6 cellular contexts compared by ENCODE assay signal in the genomic region with DNA sequence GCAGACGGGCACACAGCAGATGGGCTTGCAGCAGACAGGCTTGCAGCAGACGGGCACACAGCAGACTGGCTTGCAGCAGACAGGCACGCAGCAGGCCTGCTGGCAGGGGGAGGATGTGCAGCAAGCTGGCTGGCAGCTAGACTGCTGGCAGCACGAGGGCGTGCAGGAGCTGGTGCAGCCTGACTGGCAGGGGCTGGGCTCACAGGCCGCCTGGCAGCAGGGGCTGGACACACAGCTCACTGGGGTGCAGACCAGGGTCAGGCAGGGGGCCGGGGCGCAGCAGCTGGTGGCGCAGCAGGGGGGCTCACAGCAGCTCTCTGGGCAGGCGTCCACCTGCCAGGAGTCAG. TPM values are rescaled to one million over a fixed set of nuclear protein-coding genes. Genes with fewer than 3 reads are reported as not detected.
"Had no signal": no experiment of that assay in that cellular context is flagged by ENCODE, and none has a peak within 500 bp of the region (broad histone marks: within the 10 kb centered on the region; RNA-seq: fewer than 3 reads in every experiment).

No MANE protein-coding gene starts in this region.

RNA-seq across cellular contexts. Expression of a gene that starts 0.3 kb away (rescaled TPM):
- total RNA-seq: GM23338, H4, H7, HT-29, IMR-90, K562 had no signal
- polyA plus RNA-seq: GM23338, IMR-90, K562 had no signal

RNA-seq across cellular contexts. Expression of a gene that starts 7.0 kb away (rescaled TPM):
- total RNA-seq: GM23338, H4, H7, HT-29, IMR-90, K562 had no signal
- polyA plus RNA-seq: IMR-90, K562 had no signal

RNA-seq across cellular contexts. Expression of a gene that starts 15.2 kb away (rescaled TPM):
- total RNA-seq: GM23338, H4, H7, HT-29, IMR-90, K562 had no signal
- polyA plus RNA-seq: GM23338, IMR-90, K562 had no signal

RNA-seq across cellular contexts. Expression of a gene that starts 18.3 kb away (rescaled TPM):
- total RNA-seq: GM23338, H4, H7, HT-29, IMR-90, K562 had no signal
- polyA plus RNA-seq: GM23338, IMR-90, K562 had no signal

RNA-seq across cellular contexts. Expression of a gene that starts 22.1 kb away (rescaled TPM):
- total RNA-seq: GM23338, H4, H7, HT-29, IMR-90, K562 had no signal
- polyA plus RNA-seq: GM23338, IMR-90, K562 had no signal
